In genomic region chr6:157859775-157860504, GRCh38 we compare ENCODE assay signal across 1 cellular context.
TF ChIP-seq lines count a peak whose summit lies in the region.

No MANE protein-coding gene starts in this region.

TF ChIP-seq in IMR-90, 13 proteins besides CTCF, POLR2A, EP300 and RAD21:
- TF ChIP-seq MAFK (IDR thresholded peaks at IDR 0.05; ENCODE audit: low read depth, low read length): peak; percentile 49; the same call in 1 of the 2 replicates
- TF ChIP-seq BHLHE40 (IDR thresholded peaks at IDR 0.05; ENCODE audit: low read depth, low read length): peak; percentile 46; the same call in 1 of the 2 replicates
- TF ChIP-seq SMC3 (IDR thresholded peaks at IDR 0.05; ENCODE audit: low read depth, low read length): no peak
TF ChIP-seq in IMR-90: peak in this region for 2.
